In the genomic region with DNA sequence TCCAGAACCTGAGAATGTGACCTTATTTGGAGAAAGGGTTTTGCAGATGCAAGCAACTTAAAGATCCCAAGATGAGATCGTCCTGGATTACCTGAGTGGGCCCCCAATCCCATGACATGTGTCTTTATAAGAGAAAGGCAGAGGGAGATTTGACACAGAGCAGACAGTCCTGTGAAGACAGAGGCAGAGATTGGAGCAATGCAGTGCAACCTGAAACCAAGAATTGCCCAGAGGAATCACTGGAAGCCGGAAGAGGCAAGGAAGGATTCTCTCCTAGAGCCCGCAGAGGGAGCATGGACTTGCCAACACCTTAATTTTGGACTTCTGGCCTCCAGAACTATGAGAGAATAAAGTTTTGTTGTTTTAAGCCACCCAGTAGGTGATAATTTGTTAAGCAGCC, we compare ENCODE assay signal across 1 cellular context.
A peak's percentile ranks its signal among the peaks of the same experiment; 100 is the strongest.
TF ChIP-seq lines count a peak whose summit lies in the region.

No MANE protein-coding gene starts in this region.

TF ChIP-seq in SK-N-SH, 30 proteins besides CTCF, POLR2A, EP300 and RAD21 (continued from another document):
- TF ChIP-seq, protein P1, sequence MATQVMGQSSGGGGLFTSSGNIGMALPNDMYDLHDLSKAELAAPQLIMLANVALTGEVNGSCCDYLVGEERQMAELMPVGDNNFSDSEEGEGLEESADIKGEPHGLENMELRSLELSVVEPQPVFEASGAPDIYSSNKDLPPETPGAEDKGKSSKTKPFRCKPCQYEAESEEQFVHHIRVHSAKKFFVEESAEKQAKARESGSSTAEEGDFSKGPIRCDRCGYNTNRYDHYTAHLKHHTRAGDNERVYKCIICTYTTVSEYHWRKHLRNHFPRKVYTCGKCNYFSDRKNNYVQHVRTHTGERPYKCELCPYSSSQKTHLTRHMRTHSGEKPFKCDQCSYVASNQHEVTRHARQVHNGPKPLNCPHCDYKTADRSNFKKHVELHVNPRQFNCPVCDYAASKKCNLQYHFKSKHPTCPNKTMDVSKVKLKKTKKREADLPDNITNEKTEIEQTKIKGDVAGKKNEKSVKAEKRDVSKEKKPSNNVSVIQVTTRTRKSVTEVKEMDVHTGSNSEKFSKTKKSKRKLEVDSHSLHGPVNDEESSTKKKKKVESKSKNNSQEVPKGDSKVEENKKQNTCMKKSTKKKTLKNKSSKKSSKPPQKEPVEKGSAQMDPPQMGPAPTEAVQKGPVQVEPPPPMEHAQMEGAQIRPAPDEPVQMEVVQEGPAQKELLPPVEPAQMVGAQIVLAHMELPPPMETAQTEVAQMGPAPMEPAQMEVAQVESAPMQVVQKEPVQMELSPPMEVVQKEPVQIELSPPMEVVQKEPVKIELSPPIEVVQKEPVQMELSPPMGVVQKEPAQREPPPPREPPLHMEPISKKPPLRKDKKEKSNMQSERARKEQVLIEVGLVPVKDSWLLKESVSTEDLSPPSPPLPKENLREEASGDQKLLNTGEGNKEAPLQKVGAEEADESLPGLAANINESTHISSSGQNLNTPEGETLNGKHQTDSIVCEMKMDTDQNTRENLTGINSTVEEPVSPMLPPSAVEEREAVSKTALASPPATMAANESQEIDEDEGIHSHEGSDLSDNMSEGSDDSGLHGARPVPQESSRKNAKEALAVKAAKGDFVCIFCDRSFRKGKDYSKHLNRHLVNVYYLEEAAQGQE (IDR thresholded peaks at IDR 0.05; ENCODE audit: low read depth, low read length), result no peak
- TF ChIP-seq YY1 (IDR thresholded peaks at IDR 0.05; ENCODE audit: low read depth) (no peak), POLR2AphosphoS5 (IDR thresholded peaks at IDR 0.05; ENCODE audit: low read depth, low read length) (no peak), NRF1 (IDR thresholded peaks at IDR 0.05; ENCODE audit: low read depth, low read length) (no peak), TCF12 (IDR thresholded peaks at IDR 0.05) (peak; percentile 26; the same call in 1 of the 2 replicates), TEAD4 (IDR thresholded peaks at IDR 0.05; ENCODE audit: borderline replicate concordance, insufficient read depth) (no peak)
- TF ChIP-seq, protein P2, sequence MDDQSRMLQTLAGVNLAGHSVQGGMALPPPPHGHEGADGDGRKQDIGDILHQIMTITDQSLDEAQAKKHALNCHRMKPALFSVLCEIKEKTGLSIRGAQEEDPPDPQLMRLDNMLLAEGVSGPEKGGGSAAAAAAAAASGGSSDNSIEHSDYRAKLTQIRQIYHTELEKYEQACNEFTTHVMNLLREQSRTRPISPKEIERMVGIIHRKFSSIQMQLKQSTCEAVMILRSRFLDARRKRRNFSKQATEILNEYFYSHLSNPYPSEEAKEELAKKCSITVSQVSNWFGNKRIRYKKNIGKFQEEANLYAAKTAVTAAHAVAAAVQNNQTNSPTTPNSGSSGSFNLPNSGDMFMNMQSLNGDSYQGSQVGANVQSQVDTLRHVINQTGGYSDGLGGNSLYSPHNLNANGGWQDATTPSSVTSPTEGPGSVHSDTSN (IDR thresholded peaks at IDR 0.05), result 0 out of 2 replicates have a peak, but pooled peaks have one; percentile 7
TF ChIP-seq in SK-N-SH: peak in this region for 2.
